ENCODE assay signal across 1 cellular context in the genomic region with DNA sequence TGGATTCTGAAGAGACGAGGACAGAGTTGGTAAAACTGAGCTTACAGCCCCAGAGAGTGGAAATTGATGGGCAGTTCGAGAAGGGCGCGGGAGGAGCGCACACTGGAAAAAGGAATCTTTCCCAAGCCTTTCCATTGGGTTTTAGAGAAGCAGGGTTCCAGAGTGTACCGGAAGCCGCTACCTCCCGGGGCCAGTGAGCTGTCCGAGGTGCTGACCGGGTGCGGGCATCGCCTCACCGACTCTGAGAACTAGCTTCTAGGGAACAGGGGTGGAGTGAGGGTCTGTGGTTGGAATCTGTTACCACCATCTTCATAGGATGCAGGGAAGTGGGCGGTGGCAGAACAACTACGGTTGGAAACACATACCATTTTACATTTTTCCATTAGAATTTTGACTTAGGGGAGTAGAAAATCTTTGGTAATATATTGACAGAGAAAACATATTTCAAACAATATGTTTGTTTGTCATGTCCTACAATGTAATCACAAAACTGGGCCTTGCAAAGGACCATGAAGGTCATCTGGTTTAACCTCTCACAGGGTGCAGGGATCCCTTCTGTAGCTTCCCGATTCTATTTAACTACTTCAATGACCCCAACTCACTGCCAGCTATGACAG.
A peak's percentile ranks its signal among the peaks of the same experiment; 100 is the strongest.
TF ChIP-seq lines count a peak whose summit lies in the region.

No MANE protein-coding gene starts in this region.

TF ChIP-seq in HepG2, 621 proteins besides CTCF, POLR2A, EP300 and RAD21 (continued from another document and continues in another):
- TF ChIP-seq, protein P1, sequence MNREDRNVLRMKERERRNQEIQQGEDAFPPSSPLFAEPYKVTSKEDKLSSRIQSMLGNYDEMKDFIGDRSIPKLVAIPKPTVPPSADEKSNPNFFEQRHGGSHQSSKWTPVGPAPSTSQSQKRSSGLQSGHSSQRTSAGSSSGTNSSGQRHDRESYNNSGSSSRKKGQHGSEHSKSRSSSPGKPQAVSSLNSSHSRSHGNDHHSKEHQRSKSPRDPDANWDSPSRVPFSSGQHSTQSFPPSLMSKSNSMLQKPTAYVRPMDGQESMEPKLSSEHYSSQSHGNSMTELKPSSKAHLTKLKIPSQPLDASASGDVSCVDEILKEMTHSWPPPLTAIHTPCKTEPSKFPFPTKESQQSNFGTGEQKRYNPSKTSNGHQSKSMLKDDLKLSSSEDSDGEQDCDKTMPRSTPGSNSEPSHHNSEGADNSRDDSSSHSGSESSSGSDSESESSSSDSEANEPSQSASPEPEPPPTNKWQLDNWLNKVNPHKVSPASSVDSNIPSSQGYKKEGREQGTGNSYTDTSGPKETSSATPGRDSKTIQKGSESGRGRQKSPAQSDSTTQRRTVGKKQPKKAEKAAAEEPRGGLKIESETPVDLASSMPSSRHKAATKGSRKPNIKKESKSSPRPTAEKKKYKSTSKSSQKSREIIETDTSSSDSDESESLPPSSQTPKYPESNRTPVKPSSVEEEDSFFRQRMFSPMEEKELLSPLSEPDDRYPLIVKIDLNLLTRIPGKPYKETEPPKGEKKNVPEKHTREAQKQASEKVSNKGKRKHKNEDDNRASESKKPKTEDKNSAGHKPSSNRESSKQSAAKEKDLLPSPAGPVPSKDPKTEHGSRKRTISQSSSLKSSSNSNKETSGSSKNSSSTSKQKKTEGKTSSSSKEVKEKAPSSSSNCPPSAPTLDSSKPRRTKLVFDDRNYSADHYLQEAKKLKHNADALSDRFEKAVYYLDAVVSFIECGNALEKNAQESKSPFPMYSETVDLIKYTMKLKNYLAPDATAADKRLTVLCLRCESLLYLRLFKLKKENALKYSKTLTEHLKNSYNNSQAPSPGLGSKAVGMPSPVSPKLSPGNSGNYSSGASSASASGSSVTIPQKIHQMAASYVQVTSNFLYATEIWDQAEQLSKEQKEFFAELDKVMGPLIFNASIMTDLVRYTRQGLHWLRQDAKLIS (CRISPR knock-in tag; IDR thresholded peaks at IDR 0.05): no peak
- TF ChIP-seq HDAC1 (CRISPR knock-in tag; IDR thresholded peaks at IDR 0.05): no peak
- TF ChIP-seq ZNF34 (CRISPR knock-in tag; IDR thresholded peaks at IDR 0.05; ENCODE audit: borderline replicate concordance): no peak
- TF ChIP-seq CBFB (CRISPR knock-in tag; IDR thresholded peaks at IDR 0.05): no peak
- peak; percentile 76; the same call in 1 of the 2 replicates for TF ChIP-seq HDAC2 (CRISPR knock-in tag; IDR thresholded peaks at IDR 0.05)
- TF ChIP-seq MBNL3 (CRISPR knock-in tag; conservative IDR thresholded peaks at IDR 0.05): no peak
- TF ChIP-seq ATF7-NPFF (CRISPR knock-in tag; IDR thresholded peaks at IDR 0.05; ENCODE audit: low read depth): no peak
- TF ChIP-seq, protein P2, sequence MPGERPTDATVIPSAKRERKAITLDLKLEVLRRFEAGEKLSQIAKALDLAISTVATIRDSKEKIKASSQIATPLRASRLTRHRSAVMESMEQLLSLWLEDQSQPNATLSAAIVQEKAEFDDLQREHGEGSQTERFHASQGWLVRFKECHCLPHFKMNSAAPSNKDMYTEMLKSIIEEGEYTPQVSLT (CRISPR knock-in tag; IDR thresholded peaks at IDR 0.05; ENCODE audit: borderline replicate concordance, low read depth): no peak
- TF ChIP-seq SRSF1 (optimal IDR thresholded peaks at IDR 0.05; ENCODE audit: low read depth, low read length): no peak
- no peak for TF ChIP-seq RARG (CRISPR knock-in tag; IDR thresholded peaks at IDR 0.05; ENCODE audit: low read depth)
- TF ChIP-seq, protein P3, sequence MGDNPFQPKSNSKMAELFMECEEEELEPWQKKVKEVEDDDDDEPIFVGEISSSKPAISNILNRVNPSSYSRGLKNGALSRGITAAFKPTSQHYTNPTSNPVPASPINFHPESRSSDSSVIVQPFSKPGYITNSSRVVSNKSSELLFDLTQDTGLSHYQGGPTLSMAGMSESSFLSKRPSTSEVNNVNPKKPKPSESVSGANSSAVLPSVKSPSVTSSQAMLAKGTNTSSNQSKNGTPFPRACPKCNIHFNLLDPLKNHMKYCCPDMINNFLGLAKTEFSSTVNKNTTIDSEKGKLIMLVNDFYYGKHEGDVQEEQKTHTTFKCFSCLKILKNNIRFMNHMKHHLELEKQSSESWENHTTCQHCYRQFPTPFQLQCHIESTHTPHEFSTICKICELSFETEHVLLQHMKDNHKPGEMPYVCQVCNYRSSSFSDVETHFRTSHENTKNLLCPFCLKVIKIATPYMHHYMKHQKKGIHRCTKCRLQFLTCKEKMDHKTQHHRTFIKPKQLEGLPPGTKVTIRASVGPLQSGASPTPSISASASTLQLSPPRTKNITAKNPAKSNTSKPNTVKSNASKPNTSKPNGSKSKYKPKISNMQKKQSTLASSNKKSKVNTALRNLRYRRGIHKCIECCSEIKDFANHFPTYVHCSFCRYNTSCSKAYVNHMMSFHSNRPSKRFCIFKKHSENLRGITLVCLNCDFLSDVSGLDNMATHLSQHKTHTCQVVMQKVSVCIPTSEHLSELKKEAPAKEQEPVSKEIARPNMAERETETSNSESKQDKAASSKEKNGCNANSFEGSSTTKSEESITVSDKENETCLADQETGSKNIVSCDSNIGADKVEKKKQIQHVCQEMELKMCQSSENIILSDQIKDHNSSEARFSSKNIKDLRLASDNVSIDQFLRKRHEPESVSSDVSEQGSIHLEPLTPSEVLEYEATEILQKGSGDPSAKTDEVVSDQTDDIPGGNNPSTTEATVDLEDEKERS (CRISPR knock-in tag; IDR thresholded peaks at IDR 0.05): no peak
- TF ChIP-seq SETDB1 (CRISPR knock-in tag; IDR thresholded peaks at IDR 0.05; ENCODE audit: borderline replicate concordance): no peak
- TF ChIP-seq ZKSCAN8 (CRISPR knock-in tag; IDR thresholded peaks at IDR 0.05; ENCODE audit: borderline replicate concordance): no peak
- no peak for TF ChIP-seq GLI4 (CRISPR knock-in tag; IDR thresholded peaks at IDR 0.05; ENCODE audit: borderline replicate concordance)
- TF ChIP-seq, protein P4, sequence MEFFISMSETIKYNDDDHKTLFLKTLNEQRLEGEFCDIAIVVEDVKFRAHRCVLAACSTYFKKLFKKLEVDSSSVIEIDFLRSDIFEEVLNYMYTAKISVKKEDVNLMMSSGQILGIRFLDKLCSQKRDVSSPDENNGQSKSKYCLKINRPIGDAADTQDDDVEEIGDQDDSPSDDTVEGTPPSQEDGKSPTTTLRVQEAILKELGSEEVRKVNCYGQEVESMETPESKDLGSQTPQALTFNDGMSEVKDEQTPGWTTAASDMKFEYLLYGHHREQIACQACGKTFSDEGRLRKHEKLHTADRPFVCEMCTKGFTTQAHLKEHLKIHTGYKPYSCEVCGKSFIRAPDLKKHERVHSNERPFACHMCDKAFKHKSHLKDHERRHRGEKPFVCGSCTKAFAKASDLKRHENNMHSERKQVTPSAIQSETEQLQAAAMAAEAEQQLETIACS (CRISPR knock-in tag; IDR thresholded peaks at IDR 0.05): no peak
- TF ChIP-seq NFIB (CRISPR knock-in tag; IDR thresholded peaks at IDR 0.05; ENCODE audit: borderline replicate concordance): no peak
- TF ChIP-seq, protein P5, sequence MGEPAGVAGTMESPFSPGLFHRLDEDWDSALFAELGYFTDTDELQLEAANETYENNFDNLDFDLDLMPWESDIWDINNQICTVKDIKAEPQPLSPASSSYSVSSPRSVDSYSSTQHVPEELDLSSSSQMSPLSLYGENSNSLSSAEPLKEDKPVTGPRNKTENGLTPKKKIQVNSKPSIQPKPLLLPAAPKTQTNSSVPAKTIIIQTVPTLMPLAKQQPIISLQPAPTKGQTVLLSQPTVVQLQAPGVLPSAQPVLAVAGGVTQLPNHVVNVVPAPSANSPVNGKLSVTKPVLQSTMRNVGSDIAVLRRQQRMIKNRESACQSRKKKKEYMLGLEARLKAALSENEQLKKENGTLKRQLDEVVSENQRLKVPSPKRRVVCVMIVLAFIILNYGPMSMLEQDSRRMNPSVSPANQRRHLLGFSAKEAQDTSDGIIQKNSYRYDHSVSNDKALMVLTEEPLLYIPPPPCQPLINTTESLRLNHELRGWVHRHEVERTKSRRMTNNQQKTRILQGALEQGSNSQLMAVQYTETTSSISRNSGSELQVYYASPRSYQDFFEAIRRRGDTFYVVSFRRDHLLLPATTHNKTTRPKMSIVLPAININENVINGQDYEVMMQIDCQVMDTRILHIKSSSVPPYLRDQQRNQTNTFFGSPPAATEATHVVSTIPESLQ (CRISPR knock-in tag; conservative IDR thresholded peaks at IDR 0.05): 0 out of 2 replicates have a peak, but pooled peaks have one; percentile 64
- TF ChIP-seq HMG20B (CRISPR knock-in tag; conservative IDR thresholded peaks at IDR 0.05): 0 out of 2 replicates have a peak, but pooled peaks have one; percentile 46
- TF ChIP-seq, protein P6, sequence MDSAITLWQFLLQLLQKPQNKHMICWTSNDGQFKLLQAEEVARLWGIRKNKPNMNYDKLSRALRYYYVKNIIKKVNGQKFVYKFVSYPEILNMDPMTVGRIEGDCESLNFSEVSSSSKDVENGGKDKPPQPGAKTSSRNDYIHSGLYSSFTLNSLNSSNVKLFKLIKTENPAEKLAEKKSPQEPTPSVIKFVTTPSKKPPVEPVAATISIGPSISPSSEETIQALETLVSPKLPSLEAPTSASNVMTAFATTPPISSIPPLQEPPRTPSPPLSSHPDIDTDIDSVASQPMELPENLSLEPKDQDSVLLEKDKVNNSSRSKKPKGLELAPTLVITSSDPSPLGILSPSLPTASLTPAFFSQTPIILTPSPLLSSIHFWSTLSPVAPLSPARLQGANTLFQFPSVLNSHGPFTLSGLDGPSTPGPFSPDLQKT (CRISPR knock-in tag; IDR thresholded peaks at IDR 0.05; ENCODE audit: borderline replicate concordance): no peak
- TF ChIP-seq DPF2 (CRISPR knock-in tag; IDR thresholded peaks at IDR 0.05; ENCODE audit: borderline replicate concordance, low read depth): no peak
- TF ChIP-seq, protein P7, sequence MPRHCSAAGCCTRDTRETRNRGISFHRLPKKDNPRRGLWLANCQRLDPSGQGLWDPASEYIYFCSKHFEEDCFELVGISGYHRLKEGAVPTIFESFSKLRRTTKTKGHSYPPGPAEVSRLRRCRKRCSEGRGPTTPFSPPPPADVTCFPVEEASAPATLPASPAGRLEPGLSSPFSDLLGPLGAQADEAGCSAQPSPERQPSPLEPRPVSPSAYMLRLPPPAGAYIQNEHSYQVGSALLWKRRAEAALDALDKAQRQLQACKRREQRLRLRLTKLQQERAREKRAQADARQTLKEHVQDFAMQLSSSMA (CRISPR knock-in tag; IDR thresholded peaks at IDR 0.05): no peak
- TF ChIP-seq JDP2 (CRISPR knock-in tag; IDR thresholded peaks at IDR 0.05; ENCODE audit: borderline replicate concordance): no peak
- peak; percentile 98 for TF ChIP-seq MIER2 (CRISPR knock-in tag; IDR thresholded peaks at IDR 0.05)
- TF ChIP-seq, protein P8, sequence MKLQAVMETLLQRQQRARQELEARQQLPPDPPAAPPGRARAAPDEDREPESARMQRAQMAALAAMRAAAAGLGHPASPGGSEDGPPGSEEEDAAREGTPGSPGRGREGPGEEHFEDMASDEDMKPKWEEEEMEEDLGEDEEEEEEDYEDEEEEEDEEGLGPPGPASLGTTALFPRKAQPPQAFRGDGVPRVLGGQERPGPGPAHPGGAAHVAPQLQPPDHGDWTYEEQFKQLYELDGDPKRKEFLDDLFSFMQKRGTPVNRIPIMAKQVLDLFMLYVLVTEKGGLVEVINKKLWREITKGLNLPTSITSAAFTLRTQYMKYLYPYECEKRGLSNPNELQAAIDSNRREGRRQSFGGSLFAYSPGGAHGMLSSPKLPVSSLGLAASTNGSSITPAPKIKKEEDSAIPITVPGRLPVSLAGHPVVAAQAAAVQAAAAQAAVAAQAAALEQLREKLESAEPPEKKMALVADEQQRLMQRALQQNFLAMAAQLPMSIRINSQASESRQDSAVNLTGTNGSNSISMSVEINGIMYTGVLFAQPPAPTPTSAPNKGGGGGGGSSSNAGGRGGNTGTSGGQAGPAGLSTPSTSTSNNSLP (IDR thresholded peaks at IDR 0.05; ENCODE audit: low read depth, low read length): no peak
- TF ChIP-seq ZMYM2 (CRISPR knock-in tag; IDR thresholded peaks at IDR 0.05): no peak
- no peak for TF ChIP-seq SIN3A (IDR thresholded peaks at IDR 0.05; ENCODE audit: borderline replicate concordance, low read depth, low read length)
- TF ChIP-seq, protein P9, sequence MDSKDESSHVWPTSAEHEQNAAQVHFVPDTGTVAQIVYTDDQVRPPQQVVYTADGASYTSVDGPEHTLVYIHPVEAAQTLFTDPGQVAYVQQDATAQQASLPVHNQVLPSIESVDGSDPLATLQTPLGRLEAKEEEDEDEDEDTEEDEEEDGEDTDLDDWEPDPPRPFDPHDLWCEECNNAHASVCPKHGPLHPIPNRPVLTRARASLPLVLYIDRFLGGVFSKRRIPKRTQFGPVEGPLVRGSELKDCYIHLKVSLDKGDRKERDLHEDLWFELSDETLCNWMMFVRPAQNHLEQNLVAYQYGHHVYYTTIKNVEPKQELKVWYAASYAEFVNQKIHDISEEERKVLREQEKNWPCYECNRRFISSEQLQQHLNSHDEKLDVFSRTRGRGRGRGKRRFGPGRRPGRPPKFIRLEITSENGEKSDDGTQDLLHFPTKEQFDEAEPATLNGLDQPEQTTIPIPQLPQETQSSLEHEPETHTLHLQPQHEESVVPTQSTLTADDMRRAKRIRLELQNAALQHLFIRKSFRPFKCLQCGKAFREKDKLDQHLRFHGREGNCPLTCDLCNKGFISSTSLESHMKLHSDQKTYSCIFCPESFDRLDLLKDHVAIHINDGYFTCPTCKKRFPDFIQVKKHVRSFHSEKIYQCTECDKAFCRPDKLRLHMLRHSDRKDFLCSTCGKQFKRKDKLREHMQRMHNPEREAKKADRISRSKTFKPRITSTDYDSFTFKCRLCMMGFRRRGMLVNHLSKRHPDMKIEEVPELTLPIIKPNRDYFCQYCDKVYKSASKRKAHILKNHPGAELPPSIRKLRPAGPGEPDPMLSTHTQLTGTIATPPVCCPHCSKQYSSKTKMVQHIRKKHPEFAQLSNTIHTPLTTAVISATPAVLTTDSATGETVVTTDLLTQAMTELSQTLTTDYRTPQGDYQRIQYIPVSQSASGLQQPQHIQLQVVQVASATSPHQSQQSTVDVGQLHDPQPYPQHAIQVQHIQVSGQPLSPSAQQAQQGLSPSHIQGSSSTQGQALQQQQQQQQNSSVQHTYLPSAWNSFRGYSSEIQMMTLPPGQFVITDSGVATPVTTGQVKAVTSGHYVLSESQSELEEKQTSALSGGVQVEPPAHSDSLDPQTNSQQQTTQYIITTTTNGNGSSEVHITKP (CRISPR knock-in tag; IDR thresholded peaks at IDR 0.05; ENCODE audit: low read depth): no peak
- TF ChIP-seq PHB2 (IDR thresholded peaks at IDR 0.05; ENCODE audit: partially characterized antibody): no peak
